Comparison of ENCODE assay signal across 19 cellular contexts in the genomic region with DNA sequence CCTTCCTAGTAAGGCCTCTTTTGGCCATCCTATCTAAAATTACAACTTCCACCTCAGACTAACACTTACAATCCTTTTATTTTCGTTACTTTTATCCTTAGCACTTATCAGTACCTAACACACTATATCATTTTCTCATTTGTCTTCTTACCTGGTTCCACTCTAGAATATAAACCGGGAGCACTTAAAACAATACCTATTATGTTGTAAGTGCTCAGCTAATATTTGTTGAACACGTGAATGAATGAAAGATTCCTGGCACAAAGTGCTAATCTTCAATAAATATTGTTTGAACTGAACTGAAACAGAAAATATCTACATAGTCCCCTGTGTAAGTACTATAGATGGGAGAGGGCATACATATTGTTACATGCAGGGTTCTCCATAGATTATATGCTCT. TPM values are rescaled to one million over a fixed set of nuclear protein-coding genes. Genes with fewer than 3 reads are reported as not detected.
A peak's percentile ranks its signal among the peaks of the same experiment; 100 is the strongest.
DNase-seq lines count a peak whose midpoint lies in the region; ATAC-seq and TF ChIP-seq lines count a peak whose summit lies in the region.
"Had no signal": no experiment of that assay in that cellular context is flagged by ENCODE, and none has a peak within 500 bp of the region (broad histone marks: within the 10 kb centered on the region; RNA-seq: fewer than 3 reads in every experiment).

No MANE protein-coding gene starts in this region.

- no peak for ATAC-seq in effector memory CD8-positive, alpha-beta T cell (replicated peaks)
- ATAC-seq in HG02981 (IDR thresholded peaks at IDR 0.05; ENCODE audit: unreplicated experiment), result no peak
- ATAC-seq in HG02588 (IDR thresholded peaks at IDR 0.05; ENCODE audit: unreplicated experiment), result no peak

- H3K79me2 ChIP-seq in ACC112 (ENCODE audit: control insufficient read depth, insufficient read depth, low read length, unreplicated experiment) (no peaks in the 10 kb centered on the region), DOHH2 (ENCODE audit: control insufficient read depth, low read length) (no peaks in the 10 kb centered on the region)

- no peaks in the 10 kb centered on the region for H3F3A ChIP-seq in DOHH2 (ENCODE audit: control insufficient read depth, insufficient read depth)

- H3K27ac ChIP-seq in ACC112 (ENCODE audit: low read depth, low read length) (peak overlapping the region; percentile 47), DOHH2 (ENCODE audit: low read depth, low read length) (no peak overlapping the region)

- H3K27ac Mint-ChIP-seq in effector memory CD8-positive, alpha-beta T cell, result peak overlapping the region; percentile 95 to 96

- H3K9me2 ChIP-seq in DOHH2 (replicated peaks; ENCODE audit: control insufficient read depth, low read length), result no peaks in the 10 kb centered on the region

- peak overlapping the region; percentile 59 for H3K4me3 ChIP-seq in ACC112 (ENCODE audit: low read depth, low read length)
- no peak overlapping the region for H3K4me3 ChIP-seq in DOHH2 (ENCODE audit: low read length)
- H3K4me3 ChIP-seq: lung had no signal

- peaks cover 12 to 17% of the 10 kb centered on the region in 2 donors for H3K4me1 Mint-ChIP-seq in effector memory CD8-positive, alpha-beta T cell (ENCODE audit: low read depth in 2 of 2)

- H3K36me3 ChIP-seq in ACC112 (ENCODE audit: insufficient read depth, low read length), result no peaks in the 10 kb centered on the region
- no peaks in the 10 kb centered on the region for H3K36me3 ChIP-seq in DOHH2 (ENCODE audit: control insufficient read depth, low read length)
- H3K36me3 ChIP-seq: heart left ventricle, pancreas, upper lobe of left lung had no signal

- H3K9me3 Mint-ChIP-seq in effector memory CD8-positive, alpha-beta T cell, result no peaks in the 10 kb centered on the region
- H3K9me3 Mint-ChIP-seq: activated T-helper 2 cell treated with anti-CD3 and anti-CD28 coated beads, Interferon-gamma antibody, Interleukin-2, Interleukin-4, amounts not matched to agents 10 μg/mL and 5 μg/mL and 100 μg/mL, durations not matched to agents 14 hours and 24 hours and 36 hours; CD8-positive, alpha-beta memory T cell had no signal

- DNase-seq in NCI-H748 (lab: John Stamatoyannopoulos, UW; ENCODE audit: unreplicated experiment), result peak; percentile 66
- DNase-seq in effector memory CD8-positive, alpha-beta T cell, result no peak
- DNase-seq in GM19240 (ENCODE audit: insufficient read length, low spot score), result no peak
- no peak for DNase-seq in mucosa of gallbladder (ENCODE audit: low spot score)
- DNase-seq: CD8-positive, alpha-beta memory T cell; heart left ventricle; NCI-H1694 treated with DMSO at 0.1 percent for 48 hours; pancreas; stimulated activated CD4-positive, alpha-beta T cell treated with anti-CD3 and anti-CD28 coated beads, Interleukin-2, amount 100 ng/mL, for 24 hours; T1000; upper lobe of left lung had no signal

- TF ChIP-seq CTCF in DOHH2 (IDR thresholded peaks at IDR 0.05; ENCODE audit: low read depth, low read length, poor library complexity, severe bottlenecking), result no peak

- H3K27me3 ChIP-seq in ACC112 (ENCODE audit: insufficient read depth, low read length) (no peaks in the 10 kb centered on the region), DOHH2 (ENCODE audit: control insufficient read depth, low read length) (no peaks in the 10 kb centered on the region)
- H3K27me3 ChIP-seq: heart left ventricle, pancreas, upper lobe of left lung had no signal

- no peaks in the 10 kb centered on the region for H3K9me3 ChIP-seq in DOHH2 (ENCODE audit: control insufficient read depth, insufficient read depth, low read length)
- H3K9me3 ChIP-seq: heart left ventricle, pancreas, upper lobe of left lung had no signal

- H3K4me1 ChIP-seq in ACC112 (ENCODE audit: control insufficient read depth, insufficient read depth, low read length, unreplicated experiment), result peaks cover 33% of the 10 kb centered on the region
- H3K4me1 ChIP-seq in DOHH2 (ENCODE audit: control insufficient read depth, low read length), result peaks cover 18% of the 10 kb centered on the region

- H3K4me2 ChIP-seq in DOHH2 (ENCODE audit: low read length), result peak overlapping the region; percentile 58

- H2AFZ ChIP-seq in ACC112 (ENCODE audit: low read length, unreplicated experiment), result no peak overlapping the region

- no peaks in the 10 kb centered on the region for H3K27me3 Mint-ChIP-seq in effector memory CD8-positive, alpha-beta T cell

- peak overlapping the region in 1 of 2 donors; percentile 82 for H3K4me3 Mint-ChIP-seq in effector memory CD8-positive, alpha-beta T cell

- H4K20me1 ChIP-seq in DOHH2 (ENCODE audit: control insufficient read depth, insufficient read depth, low read depth, low read length), result no peaks in the 10 kb centered on the region

- no peaks in the 10 kb centered on the region for H3K36me3 Mint-ChIP-seq in effector memory CD8-positive, alpha-beta T cell (ENCODE audit: insufficient read depth)
- H3K36me3 Mint-ChIP-seq: CD8-positive, alpha-beta memory T cell had no signal

RNA-seq across cellular contexts. Expression of a gene that starts 14.4 kb away (rescaled TPM):
- 0.81 TPM for total RNA-seq in mucosa of gallbladder
- total RNA-seq: activated T-helper 2 cell treated with anti-CD3 and anti-CD28 coated beads, Interferon-gamma antibody, Interleukin-2, Interleukin-4, amounts not matched to agents 10 μg/mL and 5 μg/mL and 100 μg/mL, durations not matched to agents 14 hours and 24 hours and 36 hours; CD8-positive, alpha-beta memory T cell; G401; HT1080 had no signal

RNA-seq across cellular contexts. Expression of a gene that starts 35.7 kb away (rescaled TPM):
- total RNA-seq in mucosa of gallbladder, result 26.0 TPM

RNA-seq across cellular contexts. Expression of a gene that starts 36.6 kb away (rescaled TPM):
- 69.4 TPM for total RNA-seq in mucosa of gallbladder
